ENCODE assay signal across 1 cellular context in the genomic region with DNA sequence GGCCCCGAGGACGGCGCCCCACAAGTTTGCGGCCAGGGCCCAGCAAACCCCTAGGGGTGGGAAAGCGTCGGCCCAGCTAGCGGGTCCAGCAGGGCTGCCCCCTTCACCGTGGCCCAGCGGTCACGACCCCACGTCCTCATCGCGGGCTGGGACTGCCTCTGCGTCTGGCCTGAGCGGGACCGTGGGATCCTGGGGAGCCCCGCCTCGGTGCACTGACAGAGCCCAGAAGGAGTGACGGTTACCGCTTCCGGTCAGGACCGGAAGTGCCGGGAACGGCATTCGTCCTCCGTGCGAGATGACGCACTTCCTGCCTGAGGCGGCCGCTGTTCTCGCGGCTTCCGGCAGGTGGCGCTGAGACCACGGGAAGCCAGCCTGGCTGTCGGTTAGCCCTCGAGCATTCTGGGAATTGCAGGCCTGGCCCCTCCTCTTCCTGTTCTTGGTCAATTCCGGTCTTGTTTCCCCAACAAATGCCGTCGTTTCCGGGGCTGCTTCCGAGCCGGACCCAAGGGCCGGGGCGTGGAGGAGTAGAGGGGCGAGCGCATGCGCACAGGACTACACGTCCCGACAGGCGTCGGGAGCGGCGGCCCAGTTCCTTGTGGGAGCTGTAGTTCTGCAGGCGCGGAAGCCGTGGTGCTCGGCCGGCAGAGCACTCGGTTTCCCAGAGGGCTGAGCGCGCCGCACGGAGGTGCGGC.
TF ChIP-seq lines count a peak whose summit lies in the region.

A gene (plus strand): TSS at position 682 of the 692 bp plus-strand sequence. CDS start 1,884 bp downstream, outside the sequence.

TF ChIP-seq in K562, 482 proteins besides CTCF, POLR2A, EP300 and RAD21 (continued from another document and continues in another):
- TF ChIP-seq, protein P1, sequence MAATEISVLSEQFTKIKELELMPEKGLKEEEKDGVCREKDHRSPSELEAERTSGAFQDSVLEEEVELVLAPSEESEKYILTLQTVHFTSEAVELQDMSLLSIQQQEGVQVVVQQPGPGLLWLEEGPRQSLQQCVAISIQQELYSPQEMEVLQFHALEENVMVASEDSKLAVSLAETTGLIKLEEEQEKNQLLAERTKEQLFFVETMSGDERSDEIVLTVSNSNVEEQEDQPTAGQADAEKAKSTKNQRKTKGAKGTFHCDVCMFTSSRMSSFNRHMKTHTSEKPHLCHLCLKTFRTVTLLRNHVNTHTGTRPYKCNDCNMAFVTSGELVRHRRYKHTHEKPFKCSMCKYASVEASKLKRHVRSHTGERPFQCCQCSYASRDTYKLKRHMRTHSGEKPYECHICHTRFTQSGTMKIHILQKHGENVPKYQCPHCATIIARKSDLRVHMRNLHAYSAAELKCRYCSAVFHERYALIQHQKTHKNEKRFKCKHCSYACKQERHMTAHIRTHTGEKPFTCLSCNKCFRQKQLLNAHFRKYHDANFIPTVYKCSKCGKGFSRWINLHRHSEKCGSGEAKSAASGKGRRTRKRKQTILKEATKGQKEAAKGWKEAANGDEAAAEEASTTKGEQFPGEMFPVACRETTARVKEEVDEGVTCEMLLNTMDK (IDR thresholded peaks at IDR 0.05; ENCODE audit: borderline replicate concordance, insufficient read depth, low read depth, low read length, poor library complexity, severe bottlenecking): peak; percentile 95
- TF ChIP-seq, protein P2, sequence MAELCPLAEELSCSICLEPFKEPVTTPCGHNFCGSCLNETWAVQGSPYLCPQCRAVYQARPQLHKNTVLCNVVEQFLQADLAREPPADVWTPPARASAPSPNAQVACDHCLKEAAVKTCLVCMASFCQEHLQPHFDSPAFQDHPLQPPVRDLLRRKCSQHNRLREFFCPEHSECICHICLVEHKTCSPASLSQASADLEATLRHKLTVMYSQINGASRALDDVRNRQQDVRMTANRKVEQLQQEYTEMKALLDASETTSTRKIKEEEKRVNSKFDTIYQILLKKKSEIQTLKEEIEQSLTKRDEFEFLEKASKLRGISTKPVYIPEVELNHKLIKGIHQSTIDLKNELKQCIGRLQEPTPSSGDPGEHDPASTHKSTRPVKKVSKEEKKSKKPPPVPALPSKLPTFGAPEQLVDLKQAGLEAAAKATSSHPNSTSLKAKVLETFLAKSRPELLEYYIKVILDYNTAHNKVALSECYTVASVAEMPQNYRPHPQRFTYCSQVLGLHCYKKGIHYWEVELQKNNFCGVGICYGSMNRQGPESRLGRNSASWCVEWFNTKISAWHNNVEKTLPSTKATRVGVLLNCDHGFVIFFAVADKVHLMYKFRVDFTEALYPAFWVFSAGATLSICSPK (IDR thresholded peaks at IDR 0.05; ENCODE audit: borderline replicate concordance): no peak
- TF ChIP-seq MYNN (IDR thresholded peaks at IDR 0.05) (peak; percentile 79), MYNN (CRISPR knock-in tag; IDR thresholded peaks at IDR 0.05) (no peak), ETV5 (CRISPR knock-in tag; IDR thresholded peaks at IDR 0.05; ENCODE audit: low read depth) (peak; percentile 95), ZNF75A (CRISPR knock-in tag; IDR thresholded peaks at IDR 0.05) (no peak), EWSR1 (IDR thresholded peaks at IDR 0.05; ENCODE audit: borderline replicate concordance, low read depth, partially characterized antibody) (no peak), TARDBP (IDR thresholded peaks at IDR 0.05) (peak; percentile 95; the same call in 1 of the 2 replicates), THRAP3 (IDR thresholded peaks at IDR 0.05; ENCODE audit: borderline replicate concordance) (no peak), TEAD2 (tag; IDR thresholded peaks at IDR 0.05) (no peak), ZNF589 (CRISPR knock-in tag; IDR thresholded peaks at IDR 0.05; ENCODE audit: low read depth) (peak; percentile 55; the same call in 1 of the 2 replicates), SREBF1 (IDR thresholded peaks at IDR 0.05; ENCODE audit: borderline replicate concordance, low read depth, low read length) (0 out of 2 replicates have a peak, but pooled peaks have one; percentile 62), HNRNPLL (IDR thresholded peaks at IDR 0.05; ENCODE audit: low read depth, low read length, poor library complexity, severe bottlenecking) (peak; percentile 35), GATAD2B (IDR thresholded peaks at IDR 0.05; ENCODE audit: borderline replicate concordance) (peak; percentile 50; the same call in 1 of the 2 replicates), DACH1 (IDR thresholded peaks at IDR 0.05; ENCODE audit: partially characterized antibody) (no peak), FOSL1 (tag; conservative IDR thresholded peaks at IDR 0.05) (peak; percentile 63), POLR2G (IDR thresholded peaks at IDR 0.05; ENCODE audit: low read depth, low read length) (peak; percentile 89), MEIS2 (IDR thresholded peaks at IDR 0.05; ENCODE audit: partially characterized antibody) (peak; percentile 90), NFE2L1 (tag; IDR thresholded peaks at IDR 0.05; ENCODE audit: borderline replicate concordance, low read depth) (no peak), ETV1 (tag; conservative IDR thresholded peaks at IDR 0.05; ENCODE audit: low read depth) (peak; percentile 99), ZNF778 (CRISPR knock-in tag; IDR thresholded peaks at IDR 0.05) (no peak), ZNF384 (IDR thresholded peaks at IDR 0.05; ENCODE audit: low read depth, low read length) (peak; percentile 42; the same call in 1 of the 2 replicates)
- TF ChIP-seq, protein P3, sequence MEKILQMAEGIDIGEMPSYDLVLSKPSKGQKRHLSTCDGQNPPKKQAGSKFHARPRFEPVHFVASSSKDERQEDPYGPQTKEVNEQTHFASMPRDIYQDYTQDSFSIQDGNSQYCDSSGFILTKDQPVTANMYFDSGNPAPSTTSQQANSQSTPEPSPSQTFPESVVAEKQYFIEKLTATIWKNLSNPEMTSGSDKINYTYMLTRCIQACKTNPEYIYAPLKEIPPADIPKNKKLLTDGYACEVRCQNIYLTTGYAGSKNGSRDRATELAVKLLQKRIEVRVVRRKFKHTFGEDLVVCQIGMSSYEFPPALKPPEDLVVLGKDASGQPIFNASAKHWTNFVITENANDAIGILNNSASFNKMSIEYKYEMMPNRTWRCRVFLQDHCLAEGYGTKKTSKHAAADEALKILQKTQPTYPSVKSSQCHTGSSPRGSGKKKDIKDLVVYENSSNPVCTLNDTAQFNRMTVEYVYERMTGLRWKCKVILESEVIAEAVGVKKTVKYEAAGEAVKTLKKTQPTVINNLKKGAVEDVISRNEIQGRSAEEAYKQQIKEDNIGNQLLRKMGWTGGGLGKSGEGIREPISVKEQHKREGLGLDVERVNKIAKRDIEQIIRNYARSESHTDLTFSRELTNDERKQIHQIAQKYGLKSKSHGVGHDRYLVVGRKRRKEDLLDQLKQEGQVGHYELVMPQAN (IDR thresholded peaks at IDR 0.05; ENCODE audit: borderline replicate concordance): 0 out of 2 replicates have a peak, but pooled peaks have one; percentile 52
- TF ChIP-seq, protein P4, sequence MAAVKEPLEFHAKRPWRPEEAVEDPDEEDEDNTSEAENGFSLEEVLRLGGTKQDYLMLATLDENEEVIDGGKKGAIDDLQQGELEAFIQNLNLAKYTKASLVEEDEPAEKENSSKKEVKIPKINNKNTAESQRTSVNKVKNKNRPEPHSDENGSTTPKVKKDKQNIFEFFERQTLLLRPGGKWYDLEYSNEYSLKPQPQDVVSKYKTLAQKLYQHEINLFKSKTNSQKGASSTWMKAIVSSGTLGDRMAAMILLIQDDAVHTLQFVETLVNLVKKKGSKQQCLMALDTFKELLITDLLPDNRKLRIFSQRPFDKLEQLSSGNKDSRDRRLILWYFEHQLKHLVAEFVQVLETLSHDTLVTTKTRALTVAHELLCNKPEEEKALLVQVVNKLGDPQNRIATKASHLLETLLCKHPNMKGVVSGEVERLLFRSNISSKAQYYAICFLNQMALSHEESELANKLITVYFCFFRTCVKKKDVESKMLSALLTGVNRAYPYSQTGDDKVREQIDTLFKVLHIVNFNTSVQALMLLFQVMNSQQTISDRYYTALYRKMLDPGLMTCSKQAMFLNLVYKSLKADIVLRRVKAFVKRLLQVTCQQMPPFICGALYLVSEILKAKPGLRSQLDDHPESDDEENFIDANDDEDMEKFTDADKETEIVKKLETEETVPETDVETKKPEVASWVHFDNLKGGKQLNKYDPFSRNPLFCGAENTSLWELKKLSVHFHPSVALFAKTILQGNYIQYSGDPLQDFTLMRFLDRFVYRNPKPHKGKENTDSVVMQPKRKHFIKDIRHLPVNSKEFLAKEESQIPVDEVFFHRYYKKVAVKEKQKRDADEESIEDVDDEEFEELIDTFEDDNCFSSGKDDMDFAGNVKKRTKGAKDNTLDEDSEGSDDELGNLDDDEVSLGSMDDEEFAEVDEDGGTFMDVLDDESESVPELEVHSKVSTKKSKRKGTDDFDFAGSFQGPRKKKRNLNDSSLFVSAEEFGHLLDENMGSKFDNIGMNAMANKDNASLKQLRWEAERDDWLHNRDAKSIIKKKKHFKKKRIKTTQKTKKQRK (IDR thresholded peaks at IDR 0.05; ENCODE audit: borderline replicate concordance, low read depth, low read length): no peak
- TF ChIP-seq, protein P5, sequence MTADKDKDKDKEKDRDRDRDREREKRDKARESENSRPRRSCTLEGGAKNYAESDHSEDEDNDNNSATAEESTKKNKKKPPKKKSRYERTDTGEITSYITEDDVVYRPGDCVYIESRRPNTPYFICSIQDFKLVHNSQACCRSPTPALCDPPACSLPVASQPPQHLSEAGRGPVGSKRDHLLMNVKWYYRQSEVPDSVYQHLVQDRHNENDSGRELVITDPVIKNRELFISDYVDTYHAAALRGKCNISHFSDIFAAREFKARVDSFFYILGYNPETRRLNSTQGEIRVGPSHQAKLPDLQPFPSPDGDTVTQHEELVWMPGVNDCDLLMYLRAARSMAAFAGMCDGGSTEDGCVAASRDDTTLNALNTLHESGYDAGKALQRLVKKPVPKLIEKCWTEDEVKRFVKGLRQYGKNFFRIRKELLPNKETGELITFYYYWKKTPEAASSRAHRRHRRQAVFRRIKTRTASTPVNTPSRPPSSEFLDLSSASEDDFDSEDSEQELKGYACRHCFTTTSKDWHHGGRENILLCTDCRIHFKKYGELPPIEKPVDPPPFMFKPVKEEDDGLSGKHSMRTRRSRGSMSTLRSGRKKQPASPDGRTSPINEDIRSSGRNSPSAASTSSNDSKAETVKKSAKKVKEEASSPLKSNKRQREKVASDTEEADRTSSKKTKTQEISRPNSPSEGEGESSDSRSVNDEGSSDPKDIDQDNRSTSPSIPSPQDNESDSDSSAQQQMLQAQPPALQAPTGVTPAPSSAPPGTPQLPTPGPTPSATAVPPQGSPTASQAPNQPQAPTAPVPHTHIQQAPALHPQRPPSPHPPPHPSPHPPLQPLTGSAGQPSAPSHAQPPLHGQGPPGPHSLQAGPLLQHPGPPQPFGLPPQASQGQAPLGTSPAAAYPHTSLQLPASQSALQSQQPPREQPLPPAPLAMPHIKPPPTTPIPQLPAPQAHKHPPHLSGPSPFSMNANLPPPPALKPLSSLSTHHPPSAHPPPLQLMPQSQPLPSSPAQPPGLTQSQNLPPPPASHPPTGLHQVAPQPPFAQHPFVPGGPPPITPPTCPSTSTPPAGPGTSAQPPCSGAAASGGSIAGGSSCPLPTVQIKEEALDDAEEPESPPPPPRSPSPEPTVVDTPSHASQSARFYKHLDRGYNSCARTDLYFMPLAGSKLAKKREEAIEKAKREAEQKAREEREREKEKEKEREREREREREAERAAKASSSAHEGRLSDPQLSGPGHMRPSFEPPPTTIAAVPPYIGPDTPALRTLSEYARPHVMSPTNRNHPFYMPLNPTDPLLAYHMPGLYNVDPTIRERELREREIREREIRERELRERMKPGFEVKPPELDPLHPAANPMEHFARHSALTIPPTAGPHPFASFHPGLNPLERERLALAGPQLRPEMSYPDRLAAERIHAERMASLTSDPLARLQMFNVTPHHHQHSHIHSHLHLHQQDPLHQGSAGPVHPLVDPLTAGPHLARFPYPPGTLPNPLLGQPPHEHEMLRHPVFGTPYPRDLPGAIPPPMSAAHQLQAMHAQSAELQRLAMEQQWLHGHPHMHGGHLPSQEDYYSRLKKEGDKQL (CRISPR knock-in tag; IDR thresholded peaks at IDR 0.05; ENCODE audit: borderline replicate concordance): no peak
- TF ChIP-seq, protein P6, sequence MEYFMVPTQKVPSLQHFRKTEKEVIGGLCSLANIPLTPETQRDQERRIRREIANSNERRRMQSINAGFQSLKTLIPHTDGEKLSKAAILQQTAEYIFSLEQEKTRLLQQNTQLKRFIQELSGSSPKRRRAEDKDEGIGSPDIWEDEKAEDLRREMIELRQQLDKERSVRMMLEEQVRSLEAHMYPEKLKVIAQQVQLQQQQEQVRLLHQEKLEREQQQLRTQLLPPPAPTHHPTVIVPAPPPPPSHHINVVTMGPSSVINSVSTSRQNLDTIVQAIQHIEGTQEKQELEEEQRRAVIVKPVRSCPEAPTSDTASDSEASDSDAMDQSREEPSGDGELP (CRISPR knock-in tag; IDR thresholded peaks at IDR 0.05; ENCODE audit: borderline replicate concordance): peak; percentile 95
- TF ChIP-seq, protein P7, sequence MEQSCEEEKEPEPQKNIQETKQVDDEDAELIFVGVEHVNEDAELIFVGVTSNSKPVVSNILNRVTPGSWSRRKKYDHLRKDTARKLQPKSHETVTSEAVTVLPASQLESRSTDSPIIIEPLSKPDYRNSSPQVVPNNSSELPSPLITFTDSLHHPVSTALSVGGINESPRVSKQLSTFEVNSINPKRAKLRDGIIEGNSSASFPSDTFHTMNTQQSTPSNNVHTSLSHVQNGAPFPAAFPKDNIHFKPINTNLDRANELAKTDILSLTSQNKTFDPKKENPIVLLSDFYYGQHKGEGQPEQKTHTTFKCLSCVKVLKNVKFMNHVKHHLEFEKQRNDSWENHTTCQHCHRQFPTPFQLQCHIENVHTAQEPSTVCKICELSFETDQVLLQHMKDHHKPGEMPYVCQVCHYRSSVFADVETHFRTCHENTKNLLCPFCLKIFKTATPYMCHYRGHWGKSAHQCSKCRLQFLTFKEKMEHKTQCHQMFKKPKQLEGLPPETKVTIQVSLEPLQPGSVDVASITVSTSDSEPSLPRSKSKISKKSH (CRISPR knock-in tag; IDR thresholded peaks at IDR 0.05): no peak
- TF ChIP-seq, protein P8, sequence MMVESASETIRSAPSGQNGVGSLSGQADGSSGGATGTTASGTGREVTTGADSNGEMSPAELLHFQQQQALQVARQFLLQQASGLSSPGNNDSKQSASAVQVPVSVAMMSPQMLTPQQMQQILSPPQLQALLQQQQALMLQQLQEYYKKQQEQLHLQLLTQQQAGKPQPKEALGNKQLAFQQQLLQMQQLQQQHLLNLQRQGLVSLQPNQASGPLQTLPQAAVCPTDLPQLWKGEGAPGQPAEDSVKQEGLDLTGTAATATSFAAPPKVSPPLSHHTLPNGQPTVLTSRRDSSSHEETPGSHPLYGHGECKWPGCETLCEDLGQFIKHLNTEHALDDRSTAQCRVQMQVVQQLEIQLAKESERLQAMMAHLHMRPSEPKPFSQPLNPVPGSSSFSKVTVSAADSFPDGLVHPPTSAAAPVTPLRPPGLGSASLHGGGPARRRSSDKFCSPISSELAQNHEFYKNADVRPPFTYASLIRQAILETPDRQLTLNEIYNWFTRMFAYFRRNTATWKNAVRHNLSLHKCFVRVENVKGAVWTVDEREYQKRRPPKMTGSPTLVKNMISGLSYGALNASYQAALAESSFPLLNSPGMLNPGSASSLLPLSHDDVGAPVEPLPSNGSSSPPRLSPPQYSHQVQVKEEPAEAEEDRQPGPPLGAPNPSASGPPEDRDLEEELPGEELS (CRISPR knock-in tag; IDR thresholded peaks at IDR 0.05; ENCODE audit: borderline replicate concordance): peak; percentile 90; the same call in 1 of the 2 replicates
